Comparison of ENCODE assay signal across 12 cellular contexts in the genomic region with DNA sequence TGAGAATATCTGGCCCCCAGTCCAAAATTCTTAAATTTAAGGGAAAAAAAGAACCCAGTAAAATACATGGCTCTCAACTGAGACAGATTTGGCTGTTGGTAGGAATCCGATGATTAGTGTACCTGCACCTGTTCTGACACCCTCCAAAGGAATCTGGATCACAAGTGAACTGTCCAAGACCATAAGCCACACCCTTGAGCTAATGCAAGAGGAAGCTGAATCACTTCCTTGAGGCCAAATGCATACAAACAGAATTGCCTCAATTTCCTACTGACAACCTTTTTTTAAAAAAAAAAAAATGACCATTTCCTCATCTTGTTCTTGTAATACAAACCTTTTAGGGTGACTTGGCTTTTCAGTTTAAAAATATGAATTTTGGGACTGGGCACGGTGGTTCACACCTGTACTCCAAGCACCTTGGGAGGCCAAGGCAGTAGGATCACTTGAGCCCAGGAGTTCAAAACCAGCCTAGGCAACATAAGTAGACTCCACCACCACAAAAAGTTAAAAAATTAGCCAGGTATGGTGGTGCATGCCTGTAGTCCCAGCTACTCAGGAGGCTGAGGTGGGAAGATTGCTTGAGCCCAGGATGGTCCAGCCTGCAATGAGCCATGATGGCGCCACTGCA. TPM values are rescaled to one million over a fixed set of nuclear protein-coding genes. Genes with fewer than 3 reads are reported as not detected.
DNase-seq lines count a peak whose midpoint lies in the region; ATAC-seq and TF ChIP-seq lines count a peak whose summit lies in the region.
"Had no signal": no experiment of that assay in that cellular context is flagged by ENCODE, and none has a peak within 500 bp of the region (broad histone marks: within the 10 kb centered on the region; RNA-seq: fewer than 3 reads in every experiment).

No MANE protein-coding gene starts in this region.

- peak overlapping the region; percentile 88 for H3K27ac Mint-ChIP-seq in dendritic cell treated with granulocyte-macrophage colony-stimulating factor and Interleukin-4, amounts not matched to agents 40 ng/mL and 50 ng/mL, for 4 days
- H3K27ac Mint-ChIP-seq in natural killer cell: peak overlapping the region in 1 of 2 donors; percentile 13
- H3K27ac Mint-ChIP-seq in activated T-helper 17 cell treated with anti-CD3 and anti-CD28 coated beads, Interleukin-2, amount 50 U/mL, for 72 hours: no peak overlapping the region
- H3K27ac Mint-ChIP-seq: activated B cell treated with CpG ODN at 0.5 μM for 24 hours had no signal

- no peaks in the 10 kb centered on the region for H3K36me3 Mint-ChIP-seq in dendritic cell treated with granulocyte-macrophage colony-stimulating factor and Interleukin-4, amounts not matched to agents 40 ng/mL and 50 ng/mL, for 4 days (ENCODE audit: low read depth)
- no peaks in the 10 kb centered on the region for H3K36me3 Mint-ChIP-seq in natural killer cell
- no peaks in the 10 kb centered on the region for H3K36me3 Mint-ChIP-seq in activated T-helper 17 cell treated with anti-CD3 and anti-CD28 coated beads, Interleukin-2, amount 50 U/mL, for 72 hours (ENCODE audit: low read depth)

- H3K4me3 Mint-ChIP-seq in dendritic cell treated with granulocyte-macrophage colony-stimulating factor and Interleukin-4, amounts not matched to agents 40 ng/mL and 50 ng/mL, for 4 days: no peak overlapping the region
- H3K4me3 Mint-ChIP-seq in natural killer cell: no peak overlapping the region
- H3K4me3 Mint-ChIP-seq in activated T-helper 17 cell treated with anti-CD3 and anti-CD28 coated beads, Interleukin-2, amount 50 U/mL, for 72 hours: no peak overlapping the region
- H3K4me3 Mint-ChIP-seq: activated B cell treated with CpG ODN at 0.5 μM for 24 hours had no signal

- no peak for TF ChIP-seq CTCF in natural killer cell (IDR thresholded peaks at IDR 0.05)

- ATAC-seq in natural killer cell: peak; percentile 31 to 79 (median 40)
- ATAC-seq in HG03135 (IDR thresholded peaks at IDR 0.05; ENCODE audit: unreplicated experiment): no peak
- no peak for ATAC-seq in HG03342 (IDR thresholded peaks at IDR 0.05; ENCODE audit: unreplicated experiment)
- no peak for ATAC-seq in activated T-helper 17 cell treated with anti-CD3 and anti-CD28 coated beads, Interleukin-2, amount 50 U/mL, for 72 hours (replicated peaks)

- H3K27me3 Mint-ChIP-seq in dendritic cell treated with granulocyte-macrophage colony-stimulating factor and Interleukin-4, amounts not matched to agents 40 ng/mL and 50 ng/mL, for 4 days: no peaks in the 10 kb centered on the region
- H3K27me3 Mint-ChIP-seq in natural killer cell (ENCODE audit: low read depth in 2 of 2): no peaks in the 10 kb centered on the region
- H3K27me3 Mint-ChIP-seq in activated T-helper 17 cell treated with anti-CD3 and anti-CD28 coated beads, Interleukin-2, amount 50 U/mL, for 72 hours: no peaks in the 10 kb centered on the region
- H3K27me3 Mint-ChIP-seq: activated B cell treated with CpG ODN at 0.5 μM for 24 hours had no signal

- intact Hi-C loops in dendritic cell treated with granulocyte-macrophage colony-stimulating factor and Interleukin-4, amounts not matched to agents 40 ng/mL and 50 ng/mL, for 4 days (cut with micrococcal nuclease): no loop called here
- intact Hi-C loops in natural killer cell (cut with micrococcal nuclease): no loop called here

- DNase-seq in EH (ENCODE audit: low read depth) (peak; percentile 37), NOMO-1 (lab: John Stamatoyannopoulos, UW; ENCODE audit: unreplicated experiment in 2 of 2) (peak; percentile 78 to 91), natural killer cell (no peak)
- DNase-seq in activated naive CD4-positive, alpha-beta T cell treated with anti-CD3 and anti-CD28 coated beads, Interleukin-2, amount 50 U/mL, for 16 hours: no peak
- DNase-seq: activated B cell treated with CpG ODN at 0.5 μM for 24 hours; amygdala; NCI-H510A treated with DMSO at 0.1 percent for 48 hours; stimulated activated CD8-positive, alpha-beta memory T cell treated with anti-CD3 and anti-CD28 coated beads, Interleukin-4, amount 100 ng/mL, for 48 hours had no signal

- peaks cover 30% of the 10 kb centered on the region for H3K4me1 Mint-ChIP-seq in dendritic cell treated with granulocyte-macrophage colony-stimulating factor and Interleukin-4, amounts not matched to agents 40 ng/mL and 50 ng/mL, for 4 days (ENCODE audit: low read depth)
- peaks cover 15 to 17% of the 10 kb centered on the region in 2 donors for H3K4me1 Mint-ChIP-seq in natural killer cell
- H3K4me1 Mint-ChIP-seq in activated T-helper 17 cell treated with anti-CD3 and anti-CD28 coated beads, Interleukin-2, amount 50 U/mL, for 72 hours: peaks cover 5% of the 10 kb centered on the region

- H3K9me3 Mint-ChIP-seq in dendritic cell treated with granulocyte-macrophage colony-stimulating factor and Interleukin-4, amounts not matched to agents 40 ng/mL and 50 ng/mL, for 4 days: no peaks in the 10 kb centered on the region
- H3K9me3 Mint-ChIP-seq in natural killer cell: no peaks in the 10 kb centered on the region
- H3K9me3 Mint-ChIP-seq in activated T-helper 17 cell treated with anti-CD3 and anti-CD28 coated beads, Interleukin-2, amount 50 U/mL, for 72 hours: no peaks in the 10 kb centered on the region
- H3K9me3 Mint-ChIP-seq: activated B cell treated with CpG ODN at 0.5 μM for 24 hours had no signal

RNA-seq across cellular contexts. Expression of a gene that starts 10.7 kb away (rescaled TPM):
- total RNA-seq in natural killer cell: 100 to 1,000 TPM in 1 of 3 donors, 10 to 100 TPM in 2; 80.2 to 111 (median 92.8) TPM
- 10 to 100 TPM; 22.4 to 26.3 TPM for total RNA-seq in activated T-helper 17 cell treated with anti-CD3 and anti-CD28 coated beads, Interleukin-2, amount 50 U/mL, for 72 hours

RNA-seq across cellular contexts. Expression of a gene that starts 15.8 kb away (rescaled TPM):
- total RNA-seq in natural killer cell: 10 to 100 TPM; 14.3 to 15.6 (median 14.5) TPM
- 10 to 100 TPM in 1 of 2 donors, 1 to 10 TPM in 1; 9.2 to 10.3 TPM for total RNA-seq in activated T-helper 17 cell treated with anti-CD3 and anti-CD28 coated beads, Interleukin-2, amount 50 U/mL, for 72 hours

RNA-seq across cellular contexts. Expression of a gene that starts 37.0 kb away (rescaled TPM):
- 1 to 10 TPM; 1.8 to 6.4 (median 2.2) TPM for total RNA-seq in natural killer cell
- total RNA-seq in activated T-helper 17 cell treated with anti-CD3 and anti-CD28 coated beads, Interleukin-2, amount 50 U/mL, for 72 hours: under 1 TPM; 0.32 to 0.58 TPM

Comparison
In these comparisons a context has a peak if more than half of its experiments do, and no peak if none do; other contexts are left out.
1. DNase-seq: peak in EH (single experiment) and NOMO-1 (2 of 2); none in natural killer cell (single experiment) and activated naive CD4-positive, alpha-beta T cell treated with anti-CD3 and anti-CD28 coated beads, Interleukin-2, amount 50 U/mL, for 16 hours (single experiment).
2. ATAC-seq: peak in natural killer cell (3 of 3); none in HG03135 (single experiment), HG03342 (single experiment) and activated T-helper 17 cell treated with anti-CD3 and anti-CD28 coated beads, Interleukin-2, amount 50 U/mL, for 72 hours (single experiment).